ENCODE assay signal across 8 cellular contexts in the genomic region with DNA sequence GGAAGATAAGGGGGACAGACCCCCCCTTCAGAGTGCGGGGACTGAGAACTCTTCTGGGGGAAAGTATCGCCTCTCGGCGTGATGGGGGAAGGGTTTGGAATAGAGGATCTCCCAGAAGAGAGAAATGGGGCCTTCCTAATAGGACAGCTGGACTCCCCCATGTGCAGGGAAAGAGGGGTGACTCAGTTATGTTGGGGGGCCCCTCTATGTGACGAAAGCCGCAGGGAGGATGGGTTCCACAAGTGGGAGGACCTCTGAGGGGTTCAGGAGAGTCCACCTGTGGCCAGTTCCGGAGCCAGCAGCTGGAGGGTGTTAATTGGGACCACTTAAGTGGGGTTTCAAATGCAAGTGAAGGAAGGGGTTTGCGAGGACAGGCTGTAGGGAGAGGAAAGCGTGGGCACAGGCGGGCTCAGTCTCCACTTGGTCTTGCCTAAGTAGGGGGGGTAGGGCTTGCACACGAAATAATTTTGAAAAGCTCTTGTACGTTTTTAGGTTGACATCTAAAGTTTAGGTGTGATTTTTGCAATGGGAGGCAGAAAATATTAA. TPM values are rescaled to one million over a fixed set of nuclear protein-coding genes. Genes with fewer than 3 reads are reported as not detected.
A peak's percentile ranks its signal among the peaks of the same experiment; 100 is the strongest.
DNase-seq lines count a peak whose midpoint lies in the region; ATAC-seq, FAIRE-seq and TF ChIP-seq lines count a peak whose summit lies in the region.

No MANE protein-coding gene starts in this region.

- H3K4me1 ChIP-seq in keratinocyte (ENCODE audit: control insufficient read depth, extremely low read depth, insufficient read depth, low read length) (peaks cover 8% of the 10 kb centered on the region), thyroid gland (no peaks in the 10 kb centered on the region)

- H3K9me3 Mint-ChIP-seq in activated CD4-positive, alpha-beta memory T cell treated with anti-CD3 and anti-CD28 coated beads for 36 hours = no peaks in the 10 kb centered on the region

- H3K27me3 Mint-ChIP-seq in activated CD4-positive, alpha-beta memory T cell treated with anti-CD3 and anti-CD28 coated beads for 36 hours = no peaks in the 10 kb centered on the region

- 3 to 4% methylated on average over 8 of the region's 12 CpGs for WGBS in thyroid gland, 2 donors

- no peaks in the 10 kb centered on the region for H4K20me1 ChIP-seq in keratinocyte (ENCODE audit: control insufficient read depth, extremely low read depth, insufficient read depth, low read length)

- intact Hi-C loops in activated CD4-positive, alpha-beta memory T cell treated with anti-CD3 and anti-CD28 coated beads for 36 hours (cut with micrococcal nuclease) = loop anchor here (2.0 kb wide), 2 partner anchors 14 to 16 kb away; a partner anchor contains a TSS
- intact Hi-C loops in thyroid gland (cut with DNase I) = no loop called here

- no peaks in the 10 kb centered on the region for H3K9me3 ChIP-seq in AG04450 (ENCODE audit: control insufficient read depth, insufficient read depth, low read length)
- no peaks in the 10 kb centered on the region for H3K9me3 ChIP-seq in keratinocyte (ENCODE audit: control insufficient read depth, low read depth, low read length)
- no peaks in the 10 kb centered on the region for H3K9me3 ChIP-seq in thyroid gland

- peak overlapping the region; percentile 75 for H3K9ac ChIP-seq in keratinocyte (ENCODE audit: control insufficient read depth, extremely low read depth, insufficient read depth, low read length)

- peak overlapping the region; percentile 89 for H3K27ac Mint-ChIP-seq in activated CD4-positive, alpha-beta memory T cell treated with anti-CD3 and anti-CD28 coated beads for 36 hours

- peaks cover 0 to 2% of the 10 kb centered on the region in 2 experiments for H3K36me3 ChIP-seq in keratinocyte (ENCODE audit: control insufficient read depth in 2 of 2, extremely low read depth in 1 of 2, insufficient read depth in 2 of 2, low read length in 2 of 2)
- H3K36me3 ChIP-seq in thyroid gland = no peaks in the 10 kb centered on the region

- CTCF ChIA-PET in AG04450 (lab: Charles Lee) = no interaction called here
- CTCF ChIA-PET in activated CD4-positive, alpha-beta memory T cell treated with anti-CD3 and anti-CD28 coated beads for 36 hours (lab: Charles Lee) = interaction anchor here (0.9 kb wide), 1 partner anchor 14 kb away, joined by 3 read pairs; a partner anchor contains a TSS

- peak; percentile 13 for ATAC-seq in GM21360 (IDR thresholded peaks at IDR 0.05; ENCODE audit: unreplicated experiment)
- no peak for ATAC-seq in GM19328 (IDR thresholded peaks at IDR 0.05; ENCODE audit: unreplicated experiment)

- FAIRE-seq in keratinocyte (lab: Jason Lieb, UNC) = no peak

- peaks cover 24% of the 10 kb centered on the region for H3K79me2 ChIP-seq in keratinocyte (ENCODE audit: control insufficient read depth, insufficient read depth, low read length)

- DNase-seq in AG04450 (ENCODE audit: low read depth, low spot score) (no peak), keratinocyte (ENCODE audit: low read depth, low spot score) (no peak), thyroid gland (no peak), NCI-H128 (lab: John Stamatoyannopoulos, UW; ENCODE audit: unreplicated experiment) (no peak), erythroblast (lab: John Stamatoyannopoulos, UW) (no peak)
- DNase-seq in activated CD4-positive, alpha-beta memory T cell treated with anti-CD3 and anti-CD28 coated beads for 36 hours = no peak

- TF ChIP-seq CTCF in AG04450 (IDR thresholded peaks at IDR 0.05; ENCODE audit: low read depth, low read length) (no peak), keratinocyte (optimal IDR thresholded peaks at IDR 0.05 in 1 of 3, IDR thresholded peaks at IDR 0.05 in 1 of 3, conservative IDR thresholded peaks at IDR 0.05 in 1 of 3; ENCODE audit: extremely low read depth in 1 of 3, insufficient read depth in 2 of 3, low read length in 3 of 3) (no peak), thyroid gland (IDR thresholded peaks at IDR 0.05) (no peak)

- dilution Hi-C loops in keratinocyte (cut with MboI; ENCODE audit: extremely low pct_ligation_motif_present, low sequenced_read_pairs) = no loop called here

- peak overlapping the region; percentile 62 for H3K4me3 ChIP-seq in AG04450 (ENCODE audit: low read depth, low read length)
- H3K4me3 ChIP-seq in keratinocyte (ENCODE audit: control insufficient read depth in 2 of 3, extremely low read depth in 1 of 3, insufficient read depth in 2 of 3, low read depth in 1 of 3, low read length in 3 of 3) = peak overlapping the region; percentile 52 to 72 (median 62)
- peak overlapping the region in 2 of 3 donors; percentile 15 to 44 for H3K4me3 ChIP-seq in thyroid gland (replicated peaks in 1 of 3)

- H3K4me1 Mint-ChIP-seq in activated CD4-positive, alpha-beta memory T cell treated with anti-CD3 and anti-CD28 coated beads for 36 hours (ENCODE audit: low read depth) = peaks cover 30% of the 10 kb centered on the region

- POLR2A ChIA-PET in AG04450 (lab: Yijun Ruan, JAX) = no interaction called here
- POLR2A ChIA-PET in activated CD4-positive, alpha-beta memory T cell treated with anti-CD3 and anti-CD28 coated beads for 36 hours (lab: Charles Lee) = interaction anchor here (0.7 to 2.8 kb wide), 3 partner anchors 14 to 104 kb away, joined by 3 to 16 read pairs (median 4); a partner anchor contains a TSS

- peak overlapping the region; percentile 83 for H3K4me2 ChIP-seq in keratinocyte (ENCODE audit: control insufficient read depth, extremely low read depth, insufficient read depth, low read depth, low read length)

- no peaks in the 10 kb centered on the region for H3K9me1 ChIP-seq in keratinocyte (ENCODE audit: control insufficient read depth, extremely low read depth, insufficient read depth, low read length)

- H3K36me3 Mint-ChIP-seq in activated CD4-positive, alpha-beta memory T cell treated with anti-CD3 and anti-CD28 coated beads for 36 hours = peaks cover 18% of the 10 kb centered on the region

- H2AFZ ChIP-seq in keratinocyte (ENCODE audit: control insufficient read depth, low read length) = no peak overlapping the region

- no peaks in the 10 kb centered on the region for H3K27me3 ChIP-seq in AG04450 (ENCODE audit: control insufficient read depth, insufficient read depth, low read length)
- no peaks in the 10 kb centered on the region for H3K27me3 ChIP-seq in keratinocyte (ENCODE audit: control insufficient read depth, extremely low read depth, insufficient read depth, low read length)
- no peaks in the 10 kb centered on the region for H3K27me3 ChIP-seq in thyroid gland

- H3K27ac ChIP-seq in AG04450 (ENCODE audit: low read depth, low read length) (no peak overlapping the region), keratinocyte (ENCODE audit: control insufficient read depth, insufficient read depth, low read length) (peak overlapping the region; percentile 62), thyroid gland (no peak overlapping the region)

- peak overlapping the region; percentile 87 for H3K4me3 Mint-ChIP-seq in activated CD4-positive, alpha-beta memory T cell treated with anti-CD3 and anti-CD28 coated beads for 36 hours

- no peak for TF ChIP-seq POLR2A in thyroid gland (IDR thresholded peaks at IDR 0.05)
- no peak for TF ChIP-seq POLR2A in erythroblast (IDR thresholded peaks at IDR 0.05; ENCODE audit: low read length)

RNA-seq across cellular contexts. Expression of a gene that starts 0.7 kb away (rescaled TPM):
- polyA plus RNA-seq in AG04450 (2011; rRNA removed) (2.4 and 3.1 TPM in 2 replicates), keratinocyte (3.1 to 9.4 TPM (median 4.9 TPM) in 3 replicates)
- 3.2 and 4.6 TPM in 2 replicates for polyA minus RNA-seq in AG04450 (2011; rRNA and poly(A)+ RNA removed)
- total RNA-seq in activated CD4-positive, alpha-beta memory T cell treated with anti-CD3 and anti-CD28 coated beads for 36 hours = 10 to 100 TPM; 32.3 to 35.6 TPM
- polyA plus RNA-seq in keratinocyte (2011; ENCODE audit: low read depth) = 0.60 TPM
- polyA plus RNA-seq in keratinocyte (2011; cell fraction: cytosol; rRNA removed) = 2.6 and 4.6 TPM in 2 replicates
- 6.5 and 8.2 TPM in 2 replicates for polyA plus RNA-seq in keratinocyte (2011; cell fraction: nucleus; rRNA removed)
- polyA plus RNA-seq in keratinocyte (2012; ENCODE audit: low replicate concordance) = 1.7 and 8.4 TPM in 2 replicates
- polyA minus RNA-seq in keratinocyte = 4.8 to 12.8 TPM (median 6.7 TPM) in 3 replicates
- 5.4 TPM for polyA minus RNA-seq in keratinocyte (2011; cell fraction: cytosol; rRNA and poly(A)+ RNA removed)
- 4.4 and 4.8 TPM in 2 replicates for polyA minus RNA-seq in keratinocyte (2011; cell fraction: nucleus; rRNA and poly(A)+ RNA removed)
- 1 to 10 TPM; 2.7 to 8.6 (median 7.1) TPM for total RNA-seq in thyroid gland

RNA-seq across cellular contexts. Expression of a gene that starts 13.7 kb away (rescaled TPM):
- polyA plus RNA-seq in AG04450 (2011; rRNA removed) = 0.14 TPM in 1 of 2 replicates, not detected in the other
- polyA minus RNA-seq in AG04450 (2011; rRNA and poly(A)+ RNA removed) = not detected in 2 replicates
- 10 to 100 TPM; 95.2 to 99.6 TPM for total RNA-seq in activated CD4-positive, alpha-beta memory T cell treated with anti-CD3 and anti-CD28 coated beads for 36 hours
- polyA plus RNA-seq in keratinocyte = 0.05 to 0.09 TPM (median 0.07 TPM) in 3 replicates
- 1.1 TPM for polyA plus RNA-seq in keratinocyte (2011; ENCODE audit: low read depth)
- 0.10 TPM in 1 of 2 replicates, not detected in the other for polyA plus RNA-seq in keratinocyte (2011; cell fraction: cytosol; rRNA removed)
- 0.61 and 1.6 TPM in 2 replicates for polyA plus RNA-seq in keratinocyte (2011; cell fraction: nucleus; rRNA removed)
- 0.16 and 0.17 TPM in 2 replicates for polyA plus RNA-seq in keratinocyte (2012; ENCODE audit: low replicate concordance)
- not detected in 3 replicates for polyA minus RNA-seq in keratinocyte
- polyA minus RNA-seq in keratinocyte (2011; cell fraction: cytosol; rRNA and poly(A)+ RNA removed) = not detected
- polyA minus RNA-seq in keratinocyte (2011; cell fraction: nucleus; rRNA and poly(A)+ RNA removed) = not detected in 2 replicates
- total RNA-seq in thyroid gland = 1 to 10 TPM; 1.4 to 4.8 (median 3.3) TPM

Comparison
In these comparisons a context has a peak if more than half of its experiments do, and no peak if none do; other contexts are left out.
1. RNA of a gene that starts 13.7 kb away (total RNA-seq): 95.2 to 99.6 TPM in activated CD4-positive, alpha-beta memory T cell treated with anti-CD3 and anti-CD28 coated beads for 36 hours; 1.4 to 4.8 TPM in thyroid gland; every median in the first group is over 10 times any median in the second.
2. Peak in every context shown above with its lines, with median percentiles within 50 percentile points of each other: H3K4me3 ChIP-seq.